ENCODE assay signal across 34 cellular contexts in the genomic region with DNA sequence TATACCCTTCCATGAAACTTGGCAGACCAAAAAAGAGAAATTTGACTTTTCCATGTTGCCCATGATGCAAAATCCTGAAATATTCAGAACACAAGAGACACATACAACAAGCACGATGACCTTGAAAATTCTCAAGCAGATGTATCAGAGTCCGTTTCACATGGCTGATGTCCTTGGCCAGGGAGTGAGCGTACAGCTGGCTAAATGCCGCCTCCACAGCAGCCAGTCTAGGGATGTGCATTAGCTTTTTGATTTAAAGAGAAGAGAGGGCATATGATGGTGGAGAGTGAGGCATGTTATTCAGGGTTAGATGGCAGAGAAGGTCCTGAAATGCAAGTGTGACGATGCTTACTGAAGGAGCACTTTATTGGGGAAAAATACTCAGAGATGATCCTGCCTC.
"Had no signal": no experiment of that assay in that cellular context is flagged by ENCODE, and none has a peak within 500 bp of the region (broad histone marks: within the 10 kb centered on the region; RNA-seq: fewer than 3 reads in every experiment).

No MANE protein-coding gene starts in this region.

- H3K36me3 ChIP-seq: MG63 had no signal

- H3K4me3 ChIP-seq: MG63 had no signal

- DNase-seq: Karpas-422, Kasumi-1, MG63, MM.1S, MV-4-11, NCI-H1048, NCI-H1092, NCI-H1092 treated with DMSO at 0.1 percent for 48 hours, NCI-H1105, NCI-H1105 treated with DMSO at 0.1 percent for 48 hours, NCI-H1417 treated with DMSO at 0.1 percent for 48 hours, NCI-H1436, NCI-H1436 treated with DMSO at 0.1 percent for 48 hours, NCI-H146, NCI-H1694, NCI-H1694 treated with DMSO at 0.1 percent for 48 hours, NCI-H187, NCI-H187 treated with DMSO at 0.1 percent for 48 hours, NCI-H1930, NCI-H2029, NCI-H2029 treated with DMSO at 0.1 percent for 48 hours, NCI-H2081, NCI-H2081 treated with DMSO at 0.1 percent for 48 hours, NCI-H2107, NCI-H2171, NCI-H2171 treated with DMSO at 0.1 percent for 48 hours, NCI-H2227 treated with DMSO at 0.1 percent for 48 hours, NCI-H226, NCI-H345, NCI-H446, NCI-H446 treated with DMSO at 0.1 percent for 48 hours, NCI-H510A, NCI-H510A treated with DMSO at 0.1 percent for 48 hours, NCI-H524 had no signal

- H3K9me3 ChIP-seq: MG63 had no signal
